Comparison of ENCODE assay signal across 24 cellular contexts in genomic region chr18:11657554-11657953, GRCh38. TPM values are rescaled to one million over a fixed set of nuclear protein-coding genes. Genes with fewer than 3 reads are reported as not detected.
A peak's percentile ranks its signal among the peaks of the same experiment; 100 is the strongest.
DNase-seq lines count a peak whose midpoint lies in the region; ATAC-seq and TF ChIP-seq lines count a peak whose summit lies in the region.
"Had no signal": no experiment of that assay in that cellular context is flagged by ENCODE, and none has a peak within 500 bp of the region (broad histone marks: within the 10 kb centered on the region; RNA-seq: fewer than 3 reads in every experiment).

No MANE protein-coding gene starts in this region.

- CTCF ChIA-PET in activated CD8-positive, alpha-beta memory T cell treated with anti-CD3 and anti-CD28 coated beads, Interleukin-2, amount 10 ng/mL, durations not matched to agents 7 days and 5 days (lab: Charles Lee) = interaction anchor here (2.9 to 3.8 kb wide), 3 partner anchors 69 to 381 kb away, joined by 11 to 26 read pairs (median 15); no protein-coding TSS in a partner anchor

- intact Hi-C loops in vagina (cut with DNase I) = no loop called here
- intact Hi-C loops in dorsolateral prefrontal cortex (cut with DNase I) = loop anchor here (5.0 to 10.0 kb wide), 2 partner anchors 380 to 387 kb away; no protein-coding TSS in a partner anchor

- H3K4me1 ChIP-seq in vagina = no peaks in the 10 kb centered on the region
- H3K4me1 ChIP-seq: A549, BE2C had no signal

- no peaks in the 10 kb centered on the region for H3K4me1 Mint-ChIP-seq in activated CD8-positive, alpha-beta memory T cell treated with anti-CD3 and anti-CD28 coated beads, Interleukin-2, amount 10 ng/mL, durations not matched to agents 7 days and 5 days
- H3K4me1 Mint-ChIP-seq in T-helper 2 cell treated with Interferon-gamma antibody and Interleukin-4, amounts not matched to agents 5 μg/mL and 100 μg/mL, for 36 hours (ENCODE audit: low read depth) = peaks cover 2% of the 10 kb centered on the region

- no peaks in the 10 kb centered on the region for H3K36me3 ChIP-seq in vagina
- H3K36me3 ChIP-seq: BE2C; BLaER1 treated with 17β-estradiol and CSF1 and Interleukin-3, amounts not matched to agents 10 nM and 100 nM had no signal

- no peaks in the 10 kb centered on the region for H3K9me3 Mint-ChIP-seq in activated CD8-positive, alpha-beta memory T cell treated with anti-CD3 and anti-CD28 coated beads, Interleukin-2, amount 10 ng/mL, durations not matched to agents 7 days and 5 days (ENCODE audit: low read depth)
- no peaks in the 10 kb centered on the region for H3K9me3 Mint-ChIP-seq in T-helper 2 cell treated with Interferon-gamma antibody and Interleukin-4, amounts not matched to agents 5 μg/mL and 100 μg/mL, for 36 hours
- H3K9me3 Mint-ChIP-seq: CD14-positive monocyte, H9 had no signal

- TF ChIP-seq CTCF in vagina (IDR thresholded peaks at IDR 0.05) (no peak), dorsolateral prefrontal cortex (IDR thresholded peaks at IDR 0.05 in 54 of 56, conservative IDR thresholded peaks at IDR 0.05 in 2 of 56; ENCODE audit: low read depth in 1 of 56, partially characterized antibody in 56 of 56) (no peak)

- peak; percentile 19 for DNase-seq in activated CD8-positive, alpha-beta memory T cell treated with anti-CD3 and anti-CD28 coated beads, Interleukin-2, amount 10 ng/mL, durations not matched to agents 7 days and 5 days
- no peak for DNase-seq in activated CD8-positive, alpha-beta memory T cell treated with anti-CD3 and anti-CD28 coated beads, Interleukin-2, amount 50 U/mL, for 48 hours
- DNase-seq in mesenteric fat pad (ENCODE audit: low spot score) (peak; percentile 59), vagina (ENCODE audit: extremely low spot score in 2 of 2) (peak; percentile 71 to 77), dorsolateral prefrontal cortex (no peak)
- no peak for DNase-seq in T-helper 2 cell treated with Interferon-gamma antibody and Interleukin-4, amounts not matched to agents 5 μg/mL and 100 μg/mL, for 36 hours (ENCODE audit: low spot score)
- DNase-seq: ACHN; AML-193; BE2C; CD4-positive, alpha-beta memory T cell; COR-L47; DMS 273 treated with DMSO at 0.1 percent for 48 hours; DMS79; EL; GDM1; GM23248 had no signal

- no peaks in the 10 kb centered on the region for H3K27me3 ChIP-seq in vagina
- peaks cover 0 to 35% (median 0%) of the 10 kb centered on the region in 45 donors for H3K27me3 ChIP-seq in dorsolateral prefrontal cortex
- H3K27me3 ChIP-seq: BE2C; BLaER1 treated with 17β-estradiol and CSF1 and Interleukin-3, amounts not matched to agents 10 nM and 100 nM had no signal

- ATAC-seq in activated CD8-positive, alpha-beta memory T cell treated with anti-CD3 and anti-CD28 coated beads, Interleukin-2, amount 10 ng/mL, durations not matched to agents 7 days and 5 days = no peak
- ATAC-seq: A549, GM12878, HCT116 had no signal

- H3K27me3 Mint-ChIP-seq in activated CD8-positive, alpha-beta memory T cell treated with anti-CD3 and anti-CD28 coated beads, Interleukin-2, amount 10 ng/mL, durations not matched to agents 7 days and 5 days = peaks cover 22% of the 10 kb centered on the region
- H3K27me3 Mint-ChIP-seq in T-helper 2 cell treated with Interferon-gamma antibody and Interleukin-4, amounts not matched to agents 5 μg/mL and 100 μg/mL, for 36 hours (ENCODE audit: low read depth) = peaks cover 24% of the 10 kb centered on the region

- H3K27ac Mint-ChIP-seq in activated CD8-positive, alpha-beta memory T cell treated with anti-CD3 and anti-CD28 coated beads, Interleukin-2, amount 10 ng/mL, durations not matched to agents 7 days and 5 days = no peak overlapping the region
- no peak overlapping the region for H3K27ac Mint-ChIP-seq in T-helper 2 cell treated with Interferon-gamma antibody and Interleukin-4, amounts not matched to agents 5 μg/mL and 100 μg/mL, for 36 hours
- H3K27ac Mint-ChIP-seq: CD14-positive monocyte; CD4-positive, alpha-beta memory T cell; H9 had no signal

- H3K27ac ChIP-seq in vagina (no peak overlapping the region), dorsolateral prefrontal cortex (no peak overlapping the region)
- H3K27ac ChIP-seq: 22Rv1; A549; BLaER1 treated with 17β-estradiol and CSF1 and Interleukin-3, amounts not matched to agents 10 nM and 100 nM; GM23248 had no signal

- no peaks in the 10 kb centered on the region for H3K9me3 ChIP-seq in vagina
- H3K9me3 ChIP-seq: A549; BE2C; BLaER1 treated with 17β-estradiol and CSF1 and Interleukin-3, amounts not matched to agents 10 nM and 100 nM had no signal

- TF ChIP-seq POLR2A in vagina (IDR thresholded peaks at IDR 0.05) = no peak

- no peak overlapping the region for H3K4me3 ChIP-seq in vagina
- H3K4me3 ChIP-seq in dorsolateral prefrontal cortex = no peak overlapping the region
- H3K4me3 ChIP-seq: A549; BLaER1 treated with 17β-estradiol and CSF1 and Interleukin-3, amounts not matched to agents 10 nM and 100 nM; GM12878; GM23248 had no signal

- H3K4me3 Mint-ChIP-seq in activated CD8-positive, alpha-beta memory T cell treated with anti-CD3 and anti-CD28 coated beads, Interleukin-2, amount 10 ng/mL, durations not matched to agents 7 days and 5 days = no peak overlapping the region
- no peak overlapping the region for H3K4me3 Mint-ChIP-seq in T-helper 2 cell treated with Interferon-gamma antibody and Interleukin-4, amounts not matched to agents 5 μg/mL and 100 μg/mL, for 36 hours
- H3K4me3 Mint-ChIP-seq: CD14-positive monocyte; CD4-positive, alpha-beta memory T cell; H9 had no signal

- no peaks in the 10 kb centered on the region for H3K36me3 Mint-ChIP-seq in activated CD8-positive, alpha-beta memory T cell treated with anti-CD3 and anti-CD28 coated beads, Interleukin-2, amount 10 ng/mL, durations not matched to agents 7 days and 5 days
- no peaks in the 10 kb centered on the region for H3K36me3 Mint-ChIP-seq in T-helper 2 cell treated with Interferon-gamma antibody and Interleukin-4, amounts not matched to agents 5 μg/mL and 100 μg/mL, for 36 hours (ENCODE audit: low read depth)
- H3K36me3 Mint-ChIP-seq: CD14-positive monocyte; CD4-positive, alpha-beta memory T cell had no signal

RNA-seq across cellular contexts. Expression of gene GNAL, which starts 31.5 kb away (rescaled TPM):
- under 1 TPM in 1 of 2 experiments, not detected in 1; 0.52 TPM for total RNA-seq in activated CD8-positive, alpha-beta memory T cell treated with anti-CD3 and anti-CD28 coated beads, Interleukin-2, amount 10 ng/mL, durations not matched to agents 7 days and 5 days
- total RNA-seq in mesenteric fat pad (7.4 TPM), vagina (23.3 TPM), dorsolateral prefrontal cortex (10 to 100 TPM in 119 of 120 experiments, 1 to 10 TPM in 1; 9.4 to 88.3 (median 37.0) TPM)
- total RNA-seq: GM12878 had no signal

RNA-seq across cellular contexts. Expression of gene SLC35G4, which starts 48.2 kb away (rescaled TPM):
- total RNA-seq in activated CD8-positive, alpha-beta memory T cell treated with anti-CD3 and anti-CD28 coated beads, Interleukin-2, amount 10 ng/mL, durations not matched to agents 7 days and 5 days = not detected
- total RNA-seq in mesenteric fat pad (not detected), vagina (not detected), dorsolateral prefrontal cortex (not detected)
- total RNA-seq: CD4-positive, alpha-beta memory T cell; GM12878; GM23248; H1; H9 had no signal

Comparison
In these comparisons a context has a peak if more than half of its experiments do, and no peak if none do; other contexts are left out.
1. DNase-seq: peak in activated CD8-positive, alpha-beta memory T cell treated with anti-CD3 and anti-CD28 coated beads, Interleukin-2, amount 10 ng/mL, durations not matched to agents 7 days and 5 days (single experiment), mesenteric fat pad (single experiment) and vagina (2 of 2); none in activated CD8-positive, alpha-beta memory T cell treated with anti-CD3 and anti-CD28 coated beads, Interleukin-2, amount 50 U/mL, for 48 hours (single experiment), dorsolateral prefrontal cortex (0 of 10) and T-helper 2 cell treated with Interferon-gamma antibody and Interleukin-4, amounts not matched to agents 5 μg/mL and 100 μg/mL, for 36 hours (single experiment).